Comparison of ENCODE assay signal across 8 cellular contexts in the genomic region with DNA sequence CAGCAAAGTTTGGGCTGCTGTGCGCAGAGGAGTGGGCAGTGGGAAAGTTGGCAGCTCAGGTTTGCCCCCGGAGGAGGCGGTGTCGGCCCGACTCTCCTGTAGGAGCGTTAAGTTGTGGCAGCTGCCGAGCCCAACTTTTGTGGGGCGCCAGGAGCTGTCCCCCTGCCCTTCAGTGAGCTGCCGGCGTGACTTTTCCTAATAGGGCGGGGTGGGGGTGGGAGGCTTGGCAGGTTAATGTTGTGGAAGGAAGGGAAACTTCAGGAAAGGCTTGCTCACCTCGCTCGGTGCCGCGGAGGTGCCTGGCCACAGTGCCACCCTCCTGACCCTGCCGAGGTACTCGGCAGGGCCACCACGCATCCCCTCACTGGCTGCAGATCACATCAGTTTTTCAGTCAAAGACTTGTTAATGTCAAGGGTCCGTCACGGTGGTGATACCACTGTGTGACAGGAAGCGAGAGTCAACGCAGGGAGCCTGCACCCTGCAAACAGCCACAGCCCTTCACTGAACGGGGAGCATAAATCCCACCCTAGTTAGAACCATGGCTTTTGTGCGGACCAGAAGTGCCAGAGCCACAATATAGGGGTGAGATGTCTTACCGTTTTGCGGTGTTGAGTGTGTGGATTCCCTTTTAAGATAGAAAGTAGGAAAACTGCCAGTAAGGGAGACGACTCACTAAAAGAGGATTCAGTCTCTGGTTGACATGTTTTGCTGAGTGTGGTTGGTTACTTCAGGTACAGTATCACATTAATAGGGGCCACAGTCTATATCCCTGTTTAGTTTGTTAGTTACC.
DNase-seq lines count a peak whose midpoint lies in the region; ATAC-seq and TF ChIP-seq lines count a peak whose summit lies in the region.

No MANE protein-coding gene starts in this region.

- H3K4me1 ChIP-seq in adipocyte (ENCODE audit: control insufficient read depth, insufficient read depth, low read length), result peaks cover 65% of the 10 kb centered on the region

- ATAC-seq in GM18873 (IDR thresholded peaks at IDR 0.05; ENCODE audit: low FRiP score, unreplicated experiment) (peak; percentile 20), HG03139 (IDR thresholded peaks at IDR 0.05; ENCODE audit: unreplicated experiment) (peak; percentile 27)

- H3K4me3 ChIP-seq in SU-DHL-6 (ENCODE audit: insufficient read depth, low read length, poor library complexity, severe bottlenecking) (peak overlapping the region; percentile 81), adipocyte (ENCODE audit: low read length) (peak overlapping the region; percentile 99)

- DNase-seq in ACHN (peak; percentile 36), adipocyte (ENCODE audit: low read depth) (peak; percentile 65), hippocampal formation (lab: John Stamatoyannopoulos, UW) (peak; percentile 31 to 53), retina (peak; percentile 59), NCI-H128 (lab: John Stamatoyannopoulos, UW; ENCODE audit: unreplicated experiment) (no peak)

- no peaks in the 10 kb centered on the region; the same call in 1 of the 2 replicates for H3K27me3 ChIP-seq in SU-DHL-6 (ENCODE audit: low read length)
- no peaks in the 10 kb centered on the region for H3K27me3 ChIP-seq in adipocyte (replicated peaks; ENCODE audit: control insufficient read depth, insufficient read depth, low read length)

- H3K36me3 ChIP-seq in SU-DHL-6 (ENCODE audit: low read length) (peaks cover 24% of the 10 kb centered on the region), adipocyte (ENCODE audit: control insufficient read depth, insufficient read depth, low read length, severe bottlenecking) (no peaks in the 10 kb centered on the region)

- peak overlapping the region; percentile 98 for H3K27ac ChIP-seq in SU-DHL-6 (ENCODE audit: low read depth, low read length)

- in situ Hi-C loops in ACHN (cut with HindIII; ENCODE audit: low pct_ligation_motif_present, low pct_unique_long_range_greater_than_20kb, low sequenced_read_pairs), result no loop called here

- H4K20me1 ChIP-seq in SU-DHL-6 (ENCODE audit: low read depth, low read length), result peaks cover 17% of the 10 kb centered on the region; the same call in 1 of the 2 replicates

- peak overlapping the region; percentile 98 for H3K4me2 ChIP-seq in SU-DHL-6 (ENCODE audit: low read depth, low read length, poor library complexity, severe bottlenecking)

- H3K9ac ChIP-seq in SU-DHL-6 (ENCODE audit: low read length) (peak overlapping the region; percentile 97), adipocyte (ENCODE audit: low read length) (peak overlapping the region; percentile 96)

- H3K9me2 ChIP-seq in SU-DHL-6 (replicated peaks; ENCODE audit: insufficient read depth, low read length), result no peaks in the 10 kb centered on the region

- peaks cover 44% of the 10 kb centered on the region for H3F3A ChIP-seq in SU-DHL-6 (ENCODE audit: insufficient read depth)

- H3K79me2 ChIP-seq in SU-DHL-6 (ENCODE audit: insufficient read depth, low read length), result peaks cover 71% of the 10 kb centered on the region

- no peak for TF ChIP-seq CTCF in SU-DHL-6 (IDR thresholded peaks at IDR 0.05; ENCODE audit: insufficient read depth, low read length, poor library complexity, severe bottlenecking)

- H2AFZ ChIP-seq in SU-DHL-6 (ENCODE audit: low read depth, low read length, severe bottlenecking), result no peak overlapping the region

- H3K9me3 ChIP-seq in SU-DHL-6 (ENCODE audit: insufficient read depth, low read length), result no peaks in the 10 kb centered on the region
- no peaks in the 10 kb centered on the region for H3K9me3 ChIP-seq in adipocyte (ENCODE audit: control insufficient read depth, low read length)
